ENCODE assay signal across 10 cellular contexts in the genomic region with DNA sequence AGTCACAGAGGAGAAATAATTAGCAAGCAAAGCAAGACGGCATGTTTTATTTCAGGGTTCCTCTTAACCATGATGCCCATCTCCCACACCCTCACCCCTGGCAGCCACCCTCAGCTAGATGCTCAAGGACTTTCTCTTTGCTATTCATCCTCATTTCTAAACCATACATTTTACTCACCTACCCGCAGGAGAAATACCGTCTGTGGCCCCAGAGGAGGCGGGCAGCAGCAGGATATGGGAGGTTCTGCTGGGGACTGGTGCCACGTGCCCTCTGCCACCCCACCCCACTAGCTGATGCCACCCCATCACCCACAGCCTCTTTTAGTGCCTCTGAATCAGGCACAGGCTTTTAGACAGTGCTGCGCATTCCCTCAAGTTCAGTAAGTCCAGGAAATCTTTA.
DNase-seq lines count a peak whose midpoint lies in the region; ATAC-seq and TF ChIP-seq lines count a peak whose summit lies in the region.
"Had no signal": no experiment of that assay in that cellular context is flagged by ENCODE, and none has a peak within 500 bp of the region (broad histone marks: within the 10 kb centered on the region; RNA-seq: fewer than 3 reads in every experiment).

No MANE protein-coding gene starts in this region.

- H3K27ac ChIP-seq in esophagus (ENCODE audit: low read depth in 2 of 2, low read length in 1 of 2): peak overlapping the region; percentile 49 to 85
- H3K27ac ChIP-seq: KMS-11 had no signal

- DNase-seq in activated CD8-positive, alpha-beta memory T cell treated with anti-CD3 and anti-CD28 coated beads for 24 hours: peak; percentile 66
- no peak for DNase-seq in activated CD8-positive, alpha-beta memory T cell treated with anti-CD3 and anti-CD28 coated beads, Interleukin-2, amount 50 U/mL, for 4 hours
- DNase-seq in activated B cell treated with CpG ODN at 0.5 μM for 24 hours (no peak), GM19240 (ENCODE audit: insufficient read length, low spot score) (no peak), DMS114 treated with DMSO at 0.1 percent for 48 hours (lab: John Stamatoyannopoulos, UW; ENCODE audit: unreplicated experiment) (no peak)
- DNase-seq in stimulated activated effector memory CD8-positive, alpha-beta T cell treated with anti-CD3 and anti-CD28 coated beads, Interleukin-12 subunit alpha, Interleukin-12 subunit beta, amount 100 ng/mL, for 72 hours (ENCODE audit: low spot score in 2 of 2): no peak
- DNase-seq: kidney glomerular epithelial cell had no signal

- H3K36me3 Mint-ChIP-seq in activated B cell treated with CpG ODN at 0.5 μM for 24 hours (ENCODE audit: low read depth): no peaks in the 10 kb centered on the region
- H3K36me3 Mint-ChIP-seq in stimulated activated effector memory CD8-positive, alpha-beta T cell treated with anti-CD3 and anti-CD28 coated beads, Interleukin-12 subunit alpha, Interleukin-12 subunit beta, amount 100 ng/mL, for 72 hours: no peaks in the 10 kb centered on the region

- H3K27ac Mint-ChIP-seq in activated B cell treated with CpG ODN at 0.5 μM for 24 hours: peak overlapping the region; percentile 65
- peak overlapping the region; percentile 93 for H3K27ac Mint-ChIP-seq in stimulated activated effector memory CD8-positive, alpha-beta T cell treated with anti-CD3 and anti-CD28 coated beads, Interleukin-12 subunit alpha, Interleukin-12 subunit beta, amount 100 ng/mL, for 72 hours

- intact Hi-C loops in activated B cell treated with CpG ODN at 0.5 μM for 24 hours (cut with micrococcal nuclease): no loop called here

- H3K27me3 ChIP-seq in esophagus (ENCODE audit: control insufficient read depth in 1 of 2, insufficient read depth in 2 of 2, low read length in 2 of 2): no peaks in the 10 kb centered on the region

- ATAC-seq in activated B cell treated with CpG ODN at 0.5 μM for 24 hours (ENCODE audit: low read depth): no peak
- peak; percentile 90 for ATAC-seq in stimulated activated effector memory CD8-positive, alpha-beta T cell treated with anti-CD3 and anti-CD28 coated beads, Interleukin-12 subunit alpha, Interleukin-12 subunit beta, amount 100 ng/mL, for 72 hours
- ATAC-seq in GM21717 (IDR thresholded peaks at IDR 0.05; ENCODE audit: unreplicated experiment): no peak

- H3K4me3 ChIP-seq in esophagus (ENCODE audit: low read depth in 1 of 2, low read length in 2 of 2): no peak overlapping the region

- peaks cover 27% of the 10 kb centered on the region for H3K4me1 Mint-ChIP-seq in activated B cell treated with CpG ODN at 0.5 μM for 24 hours
- peaks cover 58% of the 10 kb centered on the region for H3K4me1 Mint-ChIP-seq in stimulated activated effector memory CD8-positive, alpha-beta T cell treated with anti-CD3 and anti-CD28 coated beads, Interleukin-12 subunit alpha, Interleukin-12 subunit beta, amount 100 ng/mL, for 72 hours

- no peak for TF ChIP-seq CTCF in activated B cell treated with CpG ODN at 0.5 μM for 24 hours (IDR thresholded peaks at IDR 0.05)

- POLR2A ChIA-PET in activated B cell treated with CpG ODN at 0.5 μM for 24 hours (lab: Charles Lee): interaction anchor here (1.0 kb wide), 1 partner anchor 11 kb away, joined by 3 read pairs; no protein-coding TSS in a partner anchor

- no peaks in the 10 kb centered on the region for H3K9me3 ChIP-seq in esophagus (ENCODE audit: control insufficient read depth in 2 of 2, insufficient read depth in 1 of 2, low read depth in 1 of 2, low read length in 1 of 2)

- H3K9me3 Mint-ChIP-seq in activated B cell treated with CpG ODN at 0.5 μM for 24 hours: no peaks in the 10 kb centered on the region
- H3K9me3 Mint-ChIP-seq in stimulated activated effector memory CD8-positive, alpha-beta T cell treated with anti-CD3 and anti-CD28 coated beads, Interleukin-12 subunit alpha, Interleukin-12 subunit beta, amount 100 ng/mL, for 72 hours: no peaks in the 10 kb centered on the region

- no peaks in the 10 kb centered on the region for H3K27me3 Mint-ChIP-seq in activated B cell treated with CpG ODN at 0.5 μM for 24 hours

- H3K4me1 ChIP-seq in esophagus (ENCODE audit: control insufficient read depth in 2 of 2, insufficient read depth in 2 of 2, low read length in 1 of 2): peaks cover 0 to 13% of the 10 kb centered on the region in 2 donors

- CTCF ChIA-PET in activated B cell treated with CpG ODN at 0.5 μM for 24 hours (lab: Charles Lee): interaction anchor here (1.3 kb wide), 2 partner anchors 10 to 118 kb away, joined by 4 to 5 read pairs; no protein-coding TSS in a partner anchor

- no peaks in the 10 kb centered on the region for H3K36me3 ChIP-seq in esophagus (ENCODE audit: control insufficient read depth in 2 of 2, insufficient read depth in 2 of 2, low read length in 1 of 2)

- WGBS in esophagus, 2 donors: 62 to 67% methylated on average over 6 of the region's 6 CpGs

- H3K4me3 Mint-ChIP-seq in activated B cell treated with CpG ODN at 0.5 μM for 24 hours: no peak overlapping the region
- H3K4me3 Mint-ChIP-seq in stimulated activated effector memory CD8-positive, alpha-beta T cell treated with anti-CD3 and anti-CD28 coated beads, Interleukin-12 subunit alpha, Interleukin-12 subunit beta, amount 100 ng/mL, for 72 hours: peak overlapping the region; percentile 47
